2 cellular contexts compared by ENCODE assay signal in genomic region chr7:45160374-45160773, GRCh38.
TF ChIP-seq lines count a peak whose summit lies in the region.

No MANE protein-coding gene starts in this region.

TF ChIP-seq in SK-N-SH, 30 proteins besides CTCF, POLR2A, EP300 and RAD21 (continued from another document):
- TF ChIP-seq USF2 (IDR thresholded peaks at IDR 0.05; ENCODE audit: borderline replicate concordance, low read depth, low read length), result no peak

TF ChIP-seq in SK-N-SH treated with all-trans-retinoic acid at 6 μM for 48 hours, 23 proteins besides CTCF, POLR2A, EP300 and RAD21 (continued from another document):
- TF ChIP-seq TOX (CRISPR knock-in tag; IDR thresholded peaks at IDR 0.05; ENCODE audit: borderline replicate concordance), result no peak
- TF ChIP-seq CSDC2 (CRISPR knock-in tag; IDR thresholded peaks at IDR 0.05), result no peak
- no peak for TF ChIP-seq ZNF70 (CRISPR knock-in tag; IDR thresholded peaks at IDR 0.05)
- TF ChIP-seq SNAI2 (CRISPR knock-in tag; IDR thresholded peaks at IDR 0.05), result no peak
- TF ChIP-seq ZC3H10 (CRISPR knock-in tag; IDR thresholded peaks at IDR 0.05), result no peak
- no peak for TF ChIP-seq OSR1 (CRISPR knock-in tag; IDR thresholded peaks at IDR 0.05)
- no peak for TF ChIP-seq ISL1 (CRISPR knock-in tag; IDR thresholded peaks at IDR 0.05)
- no peak for TF ChIP-seq ZFP3 (CRISPR knock-in tag; IDR thresholded peaks at IDR 0.05)
- TF ChIP-seq ARNTL (CRISPR knock-in tag; IDR thresholded peaks at IDR 0.05; ENCODE audit: borderline replicate concordance, low read depth), result no peak
- TF ChIP-seq RARB (CRISPR knock-in tag; IDR thresholded peaks at IDR 0.05), result no peak
- TF ChIP-seq BACH2 (CRISPR knock-in tag; IDR thresholded peaks at IDR 0.05; ENCODE audit: borderline replicate concordance), result no peak
- TF ChIP-seq PPARA (CRISPR knock-in tag; IDR thresholded peaks at IDR 0.05; ENCODE audit: borderline replicate concordance), result no peak
- TF ChIP-seq TSHZ2 (CRISPR knock-in tag; IDR thresholded peaks at IDR 0.05), result no peak
